Comparison of ENCODE assay signal across 2 cellular contexts in genomic region chr10:60444494-60445064, GRCh38.
A peak's percentile ranks its signal among the peaks of the same experiment; 100 is the strongest.
TF ChIP-seq lines count a peak whose summit lies in the region.

No MANE protein-coding gene starts in this region.

TF ChIP-seq in HCT116, 20 proteins besides CTCF, POLR2A, EP300 and RAD21:
- no peak for TF ChIP-seq SIN3A (IDR thresholded peaks at IDR 0.05; ENCODE audit: low read depth)
- TF ChIP-seq SP1 (IDR thresholded peaks at IDR 0.05; ENCODE audit: low read depth): no peak
- no peak; the same call in 1 of the 2 replicates for TF ChIP-seq CEBPB (IDR thresholded peaks at IDR 0.05; ENCODE audit: low read depth)
- no peak for TF ChIP-seq EZH2phosphoT487 (IDR thresholded peaks at IDR 0.05; ENCODE audit: borderline replicate concordance)
- TF ChIP-seq, protein P1, sequence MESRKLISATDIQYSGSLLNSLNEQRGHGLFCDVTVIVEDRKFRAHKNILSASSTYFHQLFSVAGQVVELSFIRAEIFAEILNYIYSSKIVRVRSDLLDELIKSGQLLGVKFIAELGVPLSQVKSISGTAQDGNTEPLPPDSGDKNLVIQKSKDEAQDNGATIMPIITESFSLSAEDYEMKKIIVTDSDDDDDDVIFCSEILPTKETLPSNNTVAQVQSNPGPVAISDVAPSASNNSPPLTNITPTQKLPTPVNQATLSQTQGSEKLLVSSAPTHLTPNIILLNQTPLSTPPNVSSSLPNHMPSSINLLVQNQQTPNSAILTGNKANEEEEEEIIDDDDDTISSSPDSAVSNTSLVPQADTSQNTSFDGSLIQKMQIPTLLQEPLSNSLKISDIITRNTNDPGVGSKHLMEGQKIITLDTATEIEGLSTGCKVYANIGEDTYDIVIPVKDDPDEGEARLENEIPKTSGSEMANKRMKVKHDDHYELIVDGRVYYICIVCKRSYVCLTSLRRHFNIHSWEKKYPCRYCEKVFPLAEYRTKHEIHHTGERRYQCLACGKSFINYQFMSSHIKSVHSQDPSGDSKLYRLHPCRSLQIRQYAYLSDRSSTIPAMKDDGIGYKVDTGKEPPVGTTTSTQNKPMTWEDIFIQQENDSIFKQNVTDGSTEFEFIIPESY (IDR thresholded peaks at IDR 0.05; ENCODE audit: extremely low read depth, insufficient replicate concordance, low read length): no peak

TF ChIP-seq in HepG2, 621 proteins besides CTCF, POLR2A, EP300 and RAD21:
- TF ChIP-seq ATF7 (IDR thresholded peaks at IDR 0.05) (no peak), ATF7 (CRISPR knock-in tag; IDR thresholded peaks at IDR 0.05) (no peak), RARA (CRISPR knock-in tag; IDR thresholded peaks at IDR 0.05) (no peak), SMC3 (IDR thresholded peaks at IDR 0.05; ENCODE audit: low read length) (peak; percentile 47; the same call in 1 of the 2 replicates), ZKSCAN1 (IDR thresholded peaks at IDR 0.05; ENCODE audit: low read length) (no peak), STAG1 (CRISPR knock-in tag; IDR thresholded peaks at IDR 0.05) (peak; percentile 63), SRY (CRISPR knock-in tag; IDR thresholded peaks at IDR 0.05) (no peak)
TF ChIP-seq in HepG2: peak in this region for 2.
